In genomic region chr17:35073991-35074627, GRCh38 we compare ENCODE assay signal across 1 cellular context.
TF ChIP-seq lines count a peak whose summit lies in the region.

No MANE protein-coding gene starts in this region.

TF ChIP-seq in HepG2, 621 proteins besides CTCF, POLR2A, EP300 and RAD21:
- TF ChIP-seq TFAP4 (IDR thresholded peaks at IDR 0.05; ENCODE audit: borderline replicate concordance, low read depth), result peak; percentile 57; the same call in 1 of the 2 replicates
- 0 out of 4 replicates have a peak, but pooled peaks of 1 of the 2 experiments have one; percentile 16 for TF ChIP-seq ATF4 (CRISPR knock-in tag; IDR thresholded peaks at IDR 0.05)
- TF ChIP-seq GMEB2 (CRISPR knock-in tag; IDR thresholded peaks at IDR 0.05; ENCODE audit: low read depth), result no peak
- no peak for TF ChIP-seq ZNF75D (CRISPR knock-in tag; IDR thresholded peaks at IDR 0.05; ENCODE audit: borderline replicate concordance)
- no peak for TF ChIP-seq ZBTB34 (CRISPR knock-in tag; IDR thresholded peaks at IDR 0.05)
- no peak for TF ChIP-seq SOX13 (IDR thresholded peaks at IDR 0.05)
- peak in 1 of 2 experiments; percentile 29; a peak in 1 of 4 replicates for TF ChIP-seq SOX13 (CRISPR knock-in tag; conservative IDR thresholded peaks at IDR 0.05 in 1 of 2, IDR thresholded peaks at IDR 0.05 in 1 of 2)
- TF ChIP-seq ZNF292 (CRISPR knock-in tag; IDR thresholded peaks at IDR 0.05; ENCODE audit: borderline replicate concordance, low read depth), result no peak
- no peak for TF ChIP-seq JUN (CRISPR knock-in tag; IDR thresholded peaks at IDR 0.05)
- TF ChIP-seq, protein P1, sequence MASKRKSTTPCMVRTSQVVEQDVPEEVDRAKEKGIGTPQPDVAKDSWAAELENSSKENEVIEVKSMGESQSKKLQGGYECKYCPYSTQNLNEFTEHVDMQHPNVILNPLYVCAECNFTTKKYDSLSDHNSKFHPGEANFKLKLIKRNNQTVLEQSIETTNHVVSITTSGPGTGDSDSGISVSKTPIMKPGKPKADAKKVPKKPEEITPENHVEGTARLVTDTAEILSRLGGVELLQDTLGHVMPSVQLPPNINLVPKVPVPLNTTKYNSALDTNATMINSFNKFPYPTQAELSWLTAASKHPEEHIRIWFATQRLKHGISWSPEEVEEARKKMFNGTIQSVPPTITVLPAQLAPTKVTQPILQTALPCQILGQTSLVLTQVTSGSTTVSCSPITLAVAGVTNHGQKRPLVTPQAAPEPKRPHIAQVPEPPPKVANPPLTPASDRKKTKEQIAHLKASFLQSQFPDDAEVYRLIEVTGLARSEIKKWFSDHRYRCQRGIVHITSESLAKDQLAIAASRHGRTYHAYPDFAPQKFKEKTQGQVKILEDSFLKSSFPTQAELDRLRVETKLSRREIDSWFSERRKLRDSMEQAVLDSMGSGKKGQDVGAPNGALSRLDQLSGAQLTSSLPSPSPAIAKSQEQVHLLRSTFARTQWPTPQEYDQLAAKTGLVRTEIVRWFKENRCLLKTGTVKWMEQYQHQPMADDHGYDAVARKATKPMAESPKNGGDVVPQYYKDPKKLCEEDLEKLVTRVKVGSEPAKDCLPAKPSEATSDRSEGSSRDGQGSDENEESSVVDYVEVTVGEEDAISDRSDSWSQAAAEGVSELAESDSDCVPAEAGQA (IDR thresholded peaks at IDR 0.05; ENCODE audit: low read depth), result no peak
- TF ChIP-seq, protein P1 (CRISPR knock-in tag; IDR thresholded peaks at IDR 0.05; ENCODE audit: borderline replicate concordance), result no peak
- TF ChIP-seq THYN1 (CRISPR knock-in tag; IDR thresholded peaks at IDR 0.05; ENCODE audit: borderline replicate concordance, low read depth), result no peak
- peak; percentile 67; the same call in 1 of the 2 replicates for TF ChIP-seq TGIF2 (CRISPR knock-in tag; IDR thresholded peaks at IDR 0.05)
- peak; percentile 15; the same call in 1 of the 2 replicates for TF ChIP-seq GATAD2A (CRISPR knock-in tag; IDR thresholded peaks at IDR 0.05)
